Comparison of ENCODE assay signal across 24 cellular contexts in the genomic region with DNA sequence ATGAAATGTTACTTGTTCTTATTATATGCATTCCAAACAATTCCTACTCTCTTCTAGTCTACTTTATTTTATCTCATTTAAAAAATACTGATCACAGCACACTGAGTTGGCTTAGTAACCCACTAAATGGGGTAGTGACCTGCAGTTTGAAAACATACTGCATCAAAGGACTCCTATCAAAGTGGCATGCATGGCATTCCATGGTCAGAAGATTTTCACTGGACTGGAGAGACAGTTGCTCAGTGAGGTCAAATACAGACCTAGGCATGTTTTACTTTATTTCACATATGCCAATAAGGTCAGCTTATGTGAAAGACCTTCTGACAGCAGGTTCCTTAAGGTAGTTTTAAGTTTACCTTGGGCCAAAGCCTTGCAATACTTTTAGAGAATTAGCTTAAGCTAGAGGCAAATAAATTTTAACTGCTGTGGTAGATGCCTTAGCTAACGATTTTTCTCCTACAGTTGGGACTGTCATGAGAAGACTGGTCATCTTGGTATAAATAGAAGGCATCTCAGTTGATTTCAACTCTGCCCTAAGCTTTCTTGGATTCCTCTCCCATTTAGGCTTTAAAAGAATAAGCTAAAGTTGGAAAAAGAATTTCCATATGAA. TPM values are rescaled to one million over a fixed set of nuclear protein-coding genes. Genes with fewer than 3 reads are reported as not detected.
DNase-seq lines count a peak whose midpoint lies in the region; ATAC-seq, FAIRE-seq and TF ChIP-seq lines count a peak whose summit lies in the region.
"Had no signal": no experiment of that assay in that cellular context is flagged by ENCODE, and none has a peak within 500 bp of the region (broad histone marks: within the 10 kb centered on the region; RNA-seq: fewer than 3 reads in every experiment).

No MANE protein-coding gene starts in this region.

- H3K27me3 ChIP-seq in IMR-90 (ENCODE audit: control insufficient read depth, insufficient read depth, low read length) (no peaks in the 10 kb centered on the region), K562 (ENCODE audit: control insufficient read depth in 2 of 2, insufficient read depth in 2 of 2, low read length in 2 of 2) (no peaks in the 10 kb centered on the region), stomach (no peaks in the 10 kb centered on the region)
- H3K27me3 ChIP-seq in CD8-positive, alpha-beta memory T cell (ENCODE audit: insufficient read depth, low read length, poor library complexity, severe bottlenecking) = no peaks in the 10 kb centered on the region

- H3K23ac ChIP-seq in IMR-90 (ENCODE audit: low read depth, low read length) = no peak overlapping the region

- H3K4me2 ChIP-seq in IMR-90 (ENCODE audit: low read depth, low read length) = no peak overlapping the region
- no peak overlapping the region for H3K4me2 ChIP-seq in K562 (ENCODE audit: insufficient read depth, low read length)
- H3K4me2 ChIP-seq: PC-9 had no signal

- no peak overlapping the region for H3K4me3 Mint-ChIP-seq in CD8-positive, alpha-beta memory T cell
- H3K4me3 Mint-ChIP-seq: activated CD8-positive, alpha-beta T cell treated with anti-CD3 and anti-CD28 coated beads, Interleukin-2, amount 10 ng/mL, durations not matched to agents 7 days and 5 days; IgD-negative memory B cell; memory B cell; naive thymus-derived CD4-positive, alpha-beta T cell had no signal

- peak overlapping the region; percentile 54; the same call in 1 of the 3 replicates for H2BK15ac ChIP-seq in IMR-90 (ENCODE audit: low read depth, low read length)

- H2BK5ac ChIP-seq in IMR-90 (ENCODE audit: low read depth, low read length, poor library complexity, severe bottlenecking) = peak overlapping the region; percentile 86

- H2AK9ac ChIP-seq in IMR-90 (replicated peaks; ENCODE audit: low read depth, low read length, poor library complexity) = no peak overlapping the region

- in situ Hi-C loops in IMR-90 (cut with MboI; ENCODE audit: low sequenced_read_pairs) (no loop called here), K562 (cut with MboI) (no loop called here), GM13976 (cut with MboI; ENCODE audit: low sequenced_read_pairs, unreplicated experiment) (no loop called here)

- no peaks in the 10 kb centered on the region for H3K79me1 ChIP-seq in IMR-90 (ENCODE audit: low read depth in 1 of 2, low read length in 2 of 2)

- dilution Hi-C loops in IMR-90 (cut with HindIII; ENCODE audit: low sequenced_read_pairs, unreplicated experiment) = no loop called here

- no peak for TF ChIP-seq RAD21 in IMR-90 (IDR thresholded peaks at IDR 0.05; ENCODE audit: low read length)
- no peak for TF ChIP-seq RAD21 in K562 (CRISPR knock-in tag; conservative IDR thresholded peaks at IDR 0.05 in 1 of 2, IDR thresholded peaks at IDR 0.05 in 1 of 2)

- no peak for DNase-seq in IMR-90
- DNase-seq in K562 (ENCODE audit: extremely low read depth in 1 of 4, low spot score in 3 of 4) = no peak
- peak; percentile 28 for DNase-seq in kidney tubule cell (ENCODE audit: low spot score)
- no peak for DNase-seq in stomach
- DNase-seq in CD8-positive, alpha-beta memory T cell = no peak
- DNase-seq in GM13976 (ENCODE audit: low spot score) = no peak
- DNase-seq: activated CD8-positive, alpha-beta T cell treated with anti-CD3 and anti-CD28 coated beads, Interleukin-2, amount 10 ng/mL, durations not matched to agents 7 days and 5 days; naive thymus-derived CD4-positive, alpha-beta T cell; NCI-H1105 treated with DMSO at 0.1 percent for 48 hours; NCI-H2029; NCI-H526; NK-92 treated with Interleukin-12 subunit alpha and Interleukin-12 subunit beta, amount 100 ng/mL, for 24 hours; occipital lobe; PC-9; SHP77; substantia nigra had no signal

- peak overlapping the region; percentile 41; the same call in 1 of the 2 replicates for H4K91ac ChIP-seq in IMR-90 (ENCODE audit: insufficient read depth, low read depth, low read length)

- H3K27ac Mint-ChIP-seq in CD8-positive, alpha-beta memory T cell = no peak overlapping the region
- H3K27ac Mint-ChIP-seq: activated CD8-positive, alpha-beta T cell treated with anti-CD3 and anti-CD28 coated beads, Interleukin-2, amount 10 ng/mL, durations not matched to agents 7 days and 5 days; activated naive CD4-positive, alpha-beta T cell treated with anti-CD3 and anti-CD28 coated beads, Interleukin-2, amount 50 U/mL, for 72 hours; IgD-negative memory B cell; memory B cell; naive thymus-derived CD4-positive, alpha-beta T cell had no signal

- H3K4me1 Mint-ChIP-seq in CD8-positive, alpha-beta memory T cell = peaks cover 1 to 5% (median 3%) of the 10 kb centered on the region in 3 donors
- H3K4me1 Mint-ChIP-seq: IgD-negative memory B cell, memory B cell had no signal

- no peak overlapping the region for H2AK5ac ChIP-seq in IMR-90 (ENCODE audit: low read depth, low read length)

- H3K14ac ChIP-seq in IMR-90 (replicated peaks; ENCODE audit: low read depth, low read length) = no peak overlapping the region

- WGBS in IMR-90 (ENCODE audit: extremely low coverage in 2 of 2, insufficient read length in 1 of 2), 2 experiments = no CpG with 5 or more reads among the region's 1 CpG
- 26% methylated on average over 1 of the region's 1 CpG for WGBS in K562 (ENCODE audit: insufficient coverage, low coverage, missing lambda C conversion rate)
- 38 to 58% (median 45%) methylated on average over 1 of the region's 1 CpG for WGBS in stomach, 5 donors

- H2AFZ ChIP-seq in IMR-90 (replicated peaks; ENCODE audit: low read length, poor library complexity) = no peak overlapping the region
- no peak overlapping the region for H2AFZ ChIP-seq in K562 (ENCODE audit: low read depth, low read length)
- H2AFZ ChIP-seq: PC-9 had no signal

- no peak overlapping the region for H3K4me3 ChIP-seq in IMR-90 (ENCODE audit: insufficient read depth, low read depth, low read length)
- H3K4me3 ChIP-seq in K562 = no peak overlapping the region
- H3K4me3 ChIP-seq in stomach = no peak overlapping the region
- H3K4me3 ChIP-seq in CD8-positive, alpha-beta memory T cell (ENCODE audit: low read length) = no peak overlapping the region
- H3K4me3 ChIP-seq: PC-9 had no signal

- H2BK20ac ChIP-seq in IMR-90 (ENCODE audit: low read depth, low read length) = peak overlapping the region; percentile 27; the same call in 1 of the 2 replicates

- H4K8ac ChIP-seq in IMR-90 (ENCODE audit: low read depth in 2 of 2, low read length in 2 of 2) = peak overlapping the region in 1 of 2 experiments; percentile 39; a peak in 1 of 4 replicates

- no peak overlapping the region for H3K4ac ChIP-seq in IMR-90 (ENCODE audit: low read depth, low read length)

- H2BK120ac ChIP-seq in IMR-90 (ENCODE audit: low read depth, low read length) = peak overlapping the region; percentile 45; the same call in 1 of the 2 replicates

- H4K20me1 ChIP-seq in IMR-90 (ENCODE audit: insufficient read depth, low read length) (no peaks in the 10 kb centered on the region), K562 (replicated peaks; ENCODE audit: control insufficient read depth, insufficient read depth, low read length) (no peaks in the 10 kb centered on the region)

- H4K5ac ChIP-seq in IMR-90 (ENCODE audit: low read depth, low read length) = no peak overlapping the region; the same call in 1 of the 2 replicates

- ATAC-seq in IMR-90 (ENCODE audit: low read depth) = peak; percentile 16; the same call in 1 of the 2 replicates
- no peak for ATAC-seq in K562
- ATAC-seq in HG03175 (IDR thresholded peaks at IDR 0.05; ENCODE audit: unreplicated experiment) = no peak
- ATAC-seq: activated CD8-positive, alpha-beta T cell treated with anti-CD3 and anti-CD28 coated beads, Interleukin-2, amount 10 ng/mL, durations not matched to agents 7 days and 5 days; activated naive CD4-positive, alpha-beta T cell treated with anti-CD3 and anti-CD28 coated beads, Interleukin-2, amount 50 U/mL, for 72 hours; naive thymus-derived CD4-positive, alpha-beta T cell had no signal

- H3K9me3 Mint-ChIP-seq in CD8-positive, alpha-beta memory T cell = no peaks in the 10 kb centered on the region
- H3K9me3 Mint-ChIP-seq: activated naive CD4-positive, alpha-beta T cell treated with anti-CD3 and anti-CD28 coated beads, Interleukin-2, amount 50 U/mL, for 72 hours; IgD-negative memory B cell; memory B cell; naive thymus-derived CD4-positive, alpha-beta T cell had no signal

- POLR2A ChIA-PET in IMR-90 (lab: Charles Lee; ENCODE audit: unreplicated experiment) (no interaction called here), K562 (lab: Yijun Ruan, JAX) (interaction anchor here (1.5 to 2.2 kb wide), 4 partner anchors 10 to 19 kb away, joined by 3 to 11 read pairs (median 9); no protein-coding TSS in a partner anchor)
- POLR2A ChIA-PET in CD8-positive, alpha-beta memory T cell (lab: Charles Lee) = no interaction called here

- CTCF ChIA-PET in IMR-90 (lab: Yijun Ruan, JAX) = interaction anchor here (0.6 kb wide), 1 partner anchor 307 kb away, joined by 3 read pairs; no protein-coding TSS in a partner anchor
- CTCF ChIA-PET in K562 (lab: Yijun Ruan, JAX; ENCODE audit: low intra/inter-chr PET ratio) = interaction anchor here (0.7 kb wide), 1 partner anchor 1388 kb away, joined by 3 read pairs; no protein-coding TSS in a partner anchor
- CTCF ChIA-PET in CD8-positive, alpha-beta memory T cell (lab: Charles Lee) = no interaction called here

- H3K36me3 ChIP-seq in IMR-90 (ENCODE audit: control insufficient read depth, insufficient read depth, low read length) (no peaks in the 10 kb centered on the region), K562 (ENCODE audit: control insufficient read depth, insufficient read depth, low read length) (no peaks in the 10 kb centered on the region), stomach (no peaks in the 10 kb centered on the region)
- no peaks in the 10 kb centered on the region for H3K36me3 ChIP-seq in CD8-positive, alpha-beta memory T cell (ENCODE audit: insufficient read depth, low read length)

- H3K18ac ChIP-seq in IMR-90 (ENCODE audit: low read depth, low read length) = peak overlapping the region; percentile 35; the same call in 1 of the 2 replicates

- H3K4me1 ChIP-seq in IMR-90 (ENCODE audit: control insufficient read depth, insufficient read depth, low read length) (peaks cover 6% of the 10 kb centered on the region), K562 (replicated peaks in 1 of 2; ENCODE audit: control insufficient read depth in 2 of 2, insufficient read depth in 2 of 2, low read length in 2 of 2) (peaks cover 5 to 46% of the 10 kb centered on the region in 2 experiments; a peak in 4 of 5 replicates), stomach (peaks cover 0 to 31% (median 10%) of the 10 kb centered on the region in 4 donors)
- no peaks in the 10 kb centered on the region for H3K4me1 ChIP-seq in CD8-positive, alpha-beta memory T cell (ENCODE audit: insufficient read depth, low read length)

- TF ChIP-seq CTCF in IMR-90 (conservative IDR thresholded peaks at IDR 0.05; ENCODE audit: low read depth, low read length) = no peak
- TF ChIP-seq CTCF in K562 (IDR thresholded peaks at IDR 0.05 in 2 of 3, conservative IDR thresholded peaks at IDR 0.05 in 1 of 3; ENCODE audit: insufficient read depth in 2 of 3, low read depth in 1 of 3, low read length in 3 of 3) = no peak
- no peak for TF ChIP-seq CTCF in stomach (IDR thresholded peaks at IDR 0.05)
- TF ChIP-seq CTCF in GM13976 (IDR thresholded peaks at IDR 0.05; ENCODE audit: borderline replicate concordance, control extremely low read depth, extremely low read depth, insufficient read depth, missing control alignments) = no peak

- H3K27ac ChIP-seq in IMR-90 (ENCODE audit: insufficient read depth, low read length) (no peak overlapping the region), K562 (ENCODE audit: extremely low read depth, low read depth, low read length) (peak overlapping the region; percentile 9; the same call in 1 of the 3 replicates), stomach (peak overlapping the region in 3 of 5 donors; percentile 2 to 24 (median 5))
- H3K27ac ChIP-seq in CD8-positive, alpha-beta memory T cell (ENCODE audit: low read depth, low read length) = no peak overlapping the region
- H3K27ac ChIP-seq: epithelial cell of prostate, PC-9 had no signal

- no peak overlapping the region for H3K56ac ChIP-seq in IMR-90 (ENCODE audit: extremely low read depth, insufficient read depth, low read length)

- no peaks in the 10 kb centered on the region for H3K36me3 Mint-ChIP-seq in CD8-positive, alpha-beta memory T cell
- H3K36me3 Mint-ChIP-seq: activated naive CD4-positive, alpha-beta T cell treated with anti-CD3 and anti-CD28 coated beads, Interleukin-2, amount 50 U/mL, for 72 hours; IgD-negative memory B cell; memory B cell; naive thymus-derived CD4-positive, alpha-beta T cell had no signal

- H3K9me3 ChIP-seq in IMR-90 (ENCODE audit: control insufficient read depth, insufficient read depth, low read length) = no peaks in the 10 kb centered on the region
- no peaks in the 10 kb centered on the region for H3K9me3 ChIP-seq in K562 (replicated peaks; ENCODE audit: control insufficient read depth, insufficient read depth, low read depth, low read length)
- H3K9me3 ChIP-seq in stomach = no peaks in the 10 kb centered on the region
- no peaks in the 10 kb centered on the region for H3K9me3 ChIP-seq in CD8-positive, alpha-beta memory T cell (ENCODE audit: low read length)

- FAIRE-seq in K562 (lab: Jason Lieb, UNC) = no peak
- FAIRE-seq: D721Med, urothelium cell line had no signal

- H3K9ac ChIP-seq in IMR-90 (ENCODE audit: low read depth, low read length) = no peak overlapping the region
- H3K9ac ChIP-seq in K562 (ENCODE audit: insufficient read depth in 1 of 2, low read depth in 2 of 2, low read length in 2 of 2) = no peak overlapping the region

- TF ChIP-seq POLR2A in IMR-90 (IDR thresholded peaks at IDR 0.05; ENCODE audit: low read depth, low read length) (no peak), K562 (conservative IDR thresholded peaks at IDR 0.05) (no peak), stomach (IDR thresholded peaks at IDR 0.05) (no peak)

- no peak for TF ChIP-seq EP300 in K562 (IDR thresholded peaks at IDR 0.05; ENCODE audit: low read length)
- TF ChIP-seq EP300 in stomach (IDR thresholded peaks at IDR 0.05) = no peak

- BruUV-seq in IMR-90 (replicated peaks; lab: Mats Ljungman, UMichigan) = no TSS peak
- no TSS peak for BruUV-seq in K562 (replicated peaks; lab: Mats Ljungman, UMichigan)

- H3K9me1 ChIP-seq in IMR-90 (ENCODE audit: insufficient read depth, low read length) (no peaks in the 10 kb centered on the region; the same call in 1 of the 2 replicates), K562 (ENCODE audit: control insufficient read depth, insufficient read depth, low read length) (no peaks in the 10 kb centered on the region)

- intact Hi-C loops in IMR-90 (cut with micrococcal nuclease) = no loop called here
- intact Hi-C loops in K562 (cut with micrococcal nuclease) = no loop called here
- intact Hi-C loops in stomach (cut with DNase I; ENCODE audit: low total_unique reads) = no loop called here

- H3K27me3 Mint-ChIP-seq in CD8-positive, alpha-beta memory T cell = peaks cover 6 to 7% of the 10 kb centered on the region in 2 donors
- H3K27me3 Mint-ChIP-seq: memory B cell had no signal

- H3K79me2 ChIP-seq in K562 (ENCODE audit: control insufficient read depth, insufficient read depth, low read length) = no peaks in the 10 kb centered on the region

RNA-seq across cellular contexts. Expression of gene TPD52L1, which starts 35.1 kb away (rescaled TPM):
- total RNA-seq in IMR-90 (2012; rRNA removed) (10.2 and 10.8 TPM in 2 replicates), K562 (2014; rRNA removed) (122 and 126 TPM in 2 replicates), K562 (2014; rRNA removed; fragmentation: Illumina TruSeq; extraction: Trizol) (70.2 and 71.7 TPM in 2 replicates), K562 (2015; rRNA removed; fragmentation: Illumina TruSeq; extraction: Trizol) (56.3 and 61.5 TPM in 2 replicates), K562 (2021) (74.0 and 75.7 TPM in 2 replicates), stomach (100 to 1,000 TPM in 1 of 5 donors, 10 to 100 TPM in 4; 14.8 to 100 (median 23.3) TPM)
- polyA plus RNA-seq in IMR-90 (2012; rRNA removed) (13.5 and 13.7 TPM in 2 replicates), K562 (2011; rRNA removed) (124 TPM in 2 replicates), K562 (2014; fragmentation: Illumina TruSeq; extraction: Trizol) (97.4 and 103 TPM in 2 replicates), K562 (2014; fragmentation: Nextera tagmentation; extraction: Ambion mirVana) (10 to 100 TPM; 12.9 to 17.1 TPM), K562 (2014; rRNA removed) (148 and 149 TPM in 2 replicates), stomach (100 to 1,000 TPM in 1 of 3 donors, 10 to 100 TPM in 2; 80.6 to 102 (median 95.3) TPM)
- polyA plus RNA-seq in IMR-90 (2012; cell fraction: cytosol; rRNA removed) = 14.6 and 20.1 TPM in 2 replicates
- 3.8 and 12.7 TPM in 2 replicates for polyA plus RNA-seq in IMR-90 (2012; cell fraction: nucleus; rRNA removed; ENCODE audit: low replicate concordance)
- total RNA-seq in K562 (2011; cell fraction: chromatin; rRNA removed; ENCODE audit: low replicate concordance) = 22.0 and 54.6 TPM in 2 replicates
- 15.3 and 21.8 TPM in 2 replicates for total RNA-seq in K562 (2011; cell fraction: nucleolus; rRNA removed)
- 31.1 and 46.6 TPM in 2 replicates for total RNA-seq in K562 (2011; cell fraction: nucleoplasm; rRNA removed)
- polyA plus RNA-seq in K562 (2011; cell fraction: cytosol; rRNA removed) = 102 and 124 TPM in 2 replicates
- 44.4 and 63.0 TPM in 2 replicates for polyA plus RNA-seq in K562 (2011; cell fraction: nucleus; rRNA removed)
- polyA plus RNA-seq in K562 (2012) = 55.0 and 126 TPM in 2 replicates
- polyA minus RNA-seq in K562 (2011; rRNA and poly(A)+ RNA removed) = 92.2 and 93.3 TPM in 2 replicates
- 28.4 and 31.1 TPM in 2 replicates for polyA minus RNA-seq in K562 (2011; cell fraction: cytosol; rRNA and poly(A)+ RNA removed)
- 21.4 and 41.2 TPM in 2 replicates for polyA minus RNA-seq in K562 (2011; cell fraction: nucleus; rRNA and poly(A)+ RNA removed)
- total RNA-seq in CD8-positive, alpha-beta memory T cell = not detected
- 0.18 TPM for polyA plus RNA-seq in CD8-positive, alpha-beta memory T cell
- total RNA-seq: activated CD8-positive, alpha-beta T cell treated with anti-CD3 and anti-CD28 coated beads, Interleukin-2, amount 10 ng/mL, durations not matched to agents 7 days and 5 days; T-helper 2 cell treated with Interferon-gamma antibody and Interleukin-4, amounts not matched to agents 100 ng/mL and 5 ng/mL, for 36 hours had no signal
- polyA plus RNA-seq: IgD-negative memory B cell had no signal

Comparison
In these comparisons a context has a peak if more than half of its experiments do, and no peak if none do; other contexts are left out.
1. H3K27ac ChIP-seq: peak in K562 (single experiment) and stomach (3 of 5); none in IMR-90 (single experiment) and CD8-positive, alpha-beta memory T cell (single experiment).